In genomic region chr17:30477083-30477757, GRCh38 we compare ENCODE assay signal across 8 cellular contexts. TPM values are rescaled to one million over a fixed set of nuclear protein-coding genes. Genes with fewer than 3 reads are reported as not detected.
DNase-seq lines count a peak whose midpoint lies in the region; ATAC-seq, FAIRE-seq and TF ChIP-seq lines count a peak whose summit lies in the region.

Gene GOSR1 (plus strand): TSS chr17:30477408. CDS start chr17:30477434, 26 bp downstream.

- peak; percentile 95 for FAIRE-seq in G401.6 (lab: Jason Lieb, UNC)

- peak within 1 kb of the TSS; percentile 98 for H3K4me3 Mint-ChIP-seq in nephron progenitor cell
- peak within 1 kb of the TSS; percentile 95 to 99 for H3K4me3 Mint-ChIP-seq in stimulated activated naive CD8-positive, alpha-beta T cell treated with anti-CD3 and anti-CD28 coated beads, Interleukin-15, amount 100 ng/mL, for 72 hours

- H3K4me3 ChIP-seq in H7 (ENCODE audit: insufficient read depth, low read depth, low read length) = peak within 1 kb of the TSS; percentile 91

- TF ChIP-seq CTCF in nephron progenitor cell (IDR thresholded peaks at IDR 0.05) = peak; percentile 65

- peak; percentile 100 for ATAC-seq in stimulated activated naive CD8-positive, alpha-beta T cell treated with anti-CD3 and anti-CD28 coated beads, Interleukin-15, amount 100 ng/mL, for 72 hours

- peaks cover 3% of the 10 kb centered on the region for H3K27me3 Mint-ChIP-seq in nephron progenitor cell (ENCODE audit: low read depth, poor library complexity)
- H3K27me3 Mint-ChIP-seq in stimulated activated naive CD8-positive, alpha-beta T cell treated with anti-CD3 and anti-CD28 coated beads, Interleukin-15, amount 100 ng/mL, for 72 hours = no peaks in the 10 kb centered on the region

- DNase-seq in H7 (peak; percentile 89), M059J (ENCODE audit: low read depth) (peak; percentile 92), SIG-M5 (lab: John Stamatoyannopoulos, UW) (peak; percentile 71), activated gamma-delta T cell (lab: John Stamatoyannopoulos, UW) (peak; percentile 61), fibroblast of the conjunctiva (ENCODE audit: low read depth) (peak; percentile 93), nephron progenitor cell (peak; percentile 90)
- DNase-seq in stimulated activated naive CD8-positive, alpha-beta T cell treated with anti-CD3 and anti-CD28 coated beads, Interleukin-15, amount 100 ng/mL, for 72 hours = peak; percentile 87 to 92

- H3K27ac Mint-ChIP-seq in nephron progenitor cell = peak within 1 kb of the TSS; percentile 99
- peak within 1 kb of the TSS; percentile 99 to 100 for H3K27ac Mint-ChIP-seq in stimulated activated naive CD8-positive, alpha-beta T cell treated with anti-CD3 and anti-CD28 coated beads, Interleukin-15, amount 100 ng/mL, for 72 hours

- peaks cover 20% of the 10 kb centered on the region for H3K4me1 Mint-ChIP-seq in nephron progenitor cell
- H3K4me1 Mint-ChIP-seq in stimulated activated naive CD8-positive, alpha-beta T cell treated with anti-CD3 and anti-CD28 coated beads, Interleukin-15, amount 100 ng/mL, for 72 hours = peaks cover 46% of the 10 kb centered on the region

- peaks cover 26% of the 10 kb centered on the region for H3K36me3 Mint-ChIP-seq in nephron progenitor cell (ENCODE audit: low read depth)

- H3K9me3 Mint-ChIP-seq in nephron progenitor cell = no peaks in the 10 kb centered on the region
- peaks cover 0 to 5% of the 10 kb centered on the region in 2 donors for H3K9me3 Mint-ChIP-seq in stimulated activated naive CD8-positive, alpha-beta T cell treated with anti-CD3 and anti-CD28 coated beads, Interleukin-15, amount 100 ng/mL, for 72 hours

- no peaks in the 10 kb centered on the region for H3K27me3 ChIP-seq in H7 (ENCODE audit: control insufficient read depth, insufficient read depth, low read length)

- H3K36me3 ChIP-seq in H7 (replicated peaks; ENCODE audit: control insufficient read depth, insufficient read depth, low read length) = peaks cover 4% of the 10 kb centered on the region

RNA-seq across cellular contexts. Expression of gene GOSR1, which starts in this region (rescaled TPM):
- total RNA-seq in H7 (2014; rRNA removed; shearing (Covaris generic)) = 12.0 and 18.6 TPM in 2 replicates
- 31.5 and 59.5 TPM in 2 replicates for total RNA-seq in M059J (2014; rRNA removed; shearing (Covaris generic))

Comparison
In these comparisons a context has a peak if more than half of its experiments do, and no peak if none do; other contexts are left out.
1. Peak in every context shown above with its lines: DNase-seq, ATAC-seq and H3K4me3 ChIP-seq.